29 cellular contexts compared by ENCODE assay signal in the genomic region with DNA sequence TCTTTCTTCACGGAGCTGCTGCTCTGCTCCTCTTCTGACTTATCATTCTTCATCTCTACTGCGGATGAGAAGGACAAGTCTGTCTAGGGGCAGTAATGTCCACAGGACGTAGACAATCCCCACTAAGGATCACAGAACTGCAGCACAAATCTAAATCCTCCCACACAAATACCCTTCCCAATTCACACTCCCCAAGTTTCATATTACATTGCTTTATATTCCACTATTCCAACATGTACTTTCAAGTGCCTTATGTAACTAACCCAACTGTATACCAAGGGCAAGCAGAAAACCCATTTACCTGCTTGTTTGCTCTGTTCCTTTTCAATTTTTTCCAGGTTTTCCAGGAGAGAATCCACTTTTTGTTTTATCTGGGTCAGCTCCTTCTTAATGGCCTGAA. TPM values are rescaled to one million over a fixed set of nuclear protein-coding genes. Genes with fewer than 3 reads are reported as not detected.
DNase-seq lines count a peak whose midpoint lies in the region; ATAC-seq and TF ChIP-seq lines count a peak whose summit lies in the region.
"Had no signal": no experiment of that assay in that cellular context is flagged by ENCODE, and none has a peak within 500 bp of the region (broad histone marks: within the 10 kb centered on the region; RNA-seq: fewer than 3 reads in every experiment).

No MANE protein-coding gene starts in this region.

- peaks cover 98% of the 10 kb centered on the region for H3K36me3 Mint-ChIP-seq in activated T-cell treated with anti-CD3 and anti-CD28 coated beads, Interleukin-2, amount 50 U/mL, for 24 hours (ENCODE audit: low read depth)
- peaks cover 81% of the 10 kb centered on the region for H3K36me3 Mint-ChIP-seq in HFFc6 (ENCODE audit: low read depth)
- peaks cover 100% of the 10 kb centered on the region for H3K36me3 Mint-ChIP-seq in effector memory CD8-positive, alpha-beta T cell (ENCODE audit: insufficient read depth)

- H3K9me3 ChIP-seq in parathyroid adenoma (ENCODE audit: control insufficient read depth, low read length) (no peaks in the 10 kb centered on the region), mucosa of descending colon (no peaks in the 10 kb centered on the region), right cardiac atrium (ENCODE audit: control insufficient read depth, low read length) (no peaks in the 10 kb centered on the region)
- H3K9me3 ChIP-seq: gastroesophageal sphincter, Peyer's patch, upper lobe of left lung had no signal

- no peaks in the 10 kb centered on the region for H3K9me3 Mint-ChIP-seq in activated T-cell treated with anti-CD3 and anti-CD28 coated beads, Interleukin-2, amount 50 U/mL, for 24 hours
- H3K9me3 Mint-ChIP-seq in HFFc6, result no peaks in the 10 kb centered on the region
- H3K9me3 Mint-ChIP-seq in effector memory CD8-positive, alpha-beta T cell, result no peaks in the 10 kb centered on the region
- H3K9me3 Mint-ChIP-seq: mesothelial cell of epicardium, neural crest cell had no signal

- peaks cover 31% of the 10 kb centered on the region for H3K4me1 ChIP-seq in parathyroid adenoma
- H3K4me1 ChIP-seq in mucosa of descending colon (ENCODE audit: low read depth), result no peaks in the 10 kb centered on the region
- H3K4me1 ChIP-seq in right cardiac atrium (ENCODE audit: control insufficient read depth, insufficient read depth, low read length), result no peaks in the 10 kb centered on the region
- H3K4me1 ChIP-seq: Peyer's patch had no signal

- intact Hi-C loops in mucosa of descending colon (cut with DNase I, micrococcal nuclease) (no loop called here), right cardiac atrium (cut with DNase I) (no loop called here)

- no peaks in the 10 kb centered on the region for H3K27me3 Mint-ChIP-seq in activated T-cell treated with anti-CD3 and anti-CD28 coated beads, Interleukin-2, amount 50 U/mL, for 24 hours
- peaks cover 3% of the 10 kb centered on the region for H3K27me3 Mint-ChIP-seq in HFFc6 (ENCODE audit: insufficient read depth)
- no peaks in the 10 kb centered on the region for H3K27me3 Mint-ChIP-seq in effector memory CD8-positive, alpha-beta T cell

- peak overlapping the region; percentile 21 for H3K4me2 ChIP-seq in parathyroid adenoma (ENCODE audit: low read length)

- no peak overlapping the region for H3K4me3 ChIP-seq in parathyroid adenoma (ENCODE audit: low read depth, low read length)
- H3K4me3 ChIP-seq in mucosa of descending colon, result no peak overlapping the region
- H3K4me3 ChIP-seq in right cardiac atrium (ENCODE audit: low read length), result no peak overlapping the region
- H3K4me3 ChIP-seq: gastroesophageal sphincter, Peyer's patch, upper lobe of left lung had no signal

- TF ChIP-seq CTCF in HFFc6 (IDR thresholded peaks at IDR 0.05) (no peak), parathyroid adenoma (IDR thresholded peaks at IDR 0.05) (no peak), mucosa of descending colon (IDR thresholded peaks at IDR 0.05) (no peak)

- 85% methylated on average over 3 of the region's 3 CpGs for WGBS in right cardiac atrium

- peaks cover 66% of the 10 kb centered on the region for H3K4me1 Mint-ChIP-seq in activated T-cell treated with anti-CD3 and anti-CD28 coated beads, Interleukin-2, amount 50 U/mL, for 24 hours (ENCODE audit: low read depth)
- peaks cover 47% of the 10 kb centered on the region for H3K4me1 Mint-ChIP-seq in HFFc6 (ENCODE audit: low read depth)
- H3K4me1 Mint-ChIP-seq in effector memory CD8-positive, alpha-beta T cell (ENCODE audit: low read depth in 2 of 2), result peaks cover 37 to 61% of the 10 kb centered on the region in 2 donors

- no peak overlapping the region for H3K4me3 Mint-ChIP-seq in activated T-cell treated with anti-CD3 and anti-CD28 coated beads, Interleukin-2, amount 50 U/mL, for 24 hours
- H3K4me3 Mint-ChIP-seq in HFFc6, result peak overlapping the region; percentile 4; the same call in 1 of the 2 replicates
- no peak overlapping the region for H3K4me3 Mint-ChIP-seq in effector memory CD8-positive, alpha-beta T cell
- H3K4me3 Mint-ChIP-seq: mesothelial cell of epicardium, neural crest cell had no signal

- no peak for DNase-seq in activated T-cell treated with anti-CD3 and anti-CD28 coated beads, Interleukin-2, amount 50 U/mL, for 24 hours
- no peak for DNase-seq in activated T-cell treated with anti-CD3 and anti-CD28 coated beads, Interleukin-2, amount 50 U/mL, for 48 hours
- DNase-seq in HFFc6, result no peak
- no peak for DNase-seq in effector memory CD8-positive, alpha-beta T cell
- DNase-seq in mucosa of descending colon, result no peak
- DNase-seq in NCI-H2227 (lab: John Stamatoyannopoulos, UW; ENCODE audit: unreplicated experiment), result no peak
- no peak for DNase-seq in right cardiac atrium
- DNase-seq: activated CD4-positive, alpha-beta T cell treated with anti-CD3 and anti-CD28 coated beads for 1 hour; AML-193; COR-L47; cortex of kidney; DND-41; HCEC 1CT; islet precursor cell; Kasumi-1; left ventricle myocardium superior; NCI-H187; NCI-H526 treated with DMSO at 0.1 percent for 48 hours; Peyer's patch; SIG-M5; stimulated activated CD4-positive, alpha-beta T cell treated with anti-CD3 and anti-CD28 coated beads, Interleukin-15, amount 100 ng/mL, for 24 hours; upper lobe of left lung had no signal

- H2AFZ ChIP-seq in parathyroid adenoma, result no peak overlapping the region

- peaks cover 16% of the 10 kb centered on the region for H3K79me2 ChIP-seq in parathyroid adenoma

- H3K27ac ChIP-seq in parathyroid adenoma (peak overlapping the region; percentile 20), right cardiac atrium (ENCODE audit: low read length) (no peak overlapping the region)
- H3K27ac ChIP-seq: gastroesophageal sphincter, HL-60, Peyer's patch, upper lobe of left lung had no signal

- no peak for ATAC-seq in effector memory CD8-positive, alpha-beta T cell (replicated peaks)
- ATAC-seq in mucosa of descending colon (no peak), right cardiac atrium (no peak)
- ATAC-seq: gastroesophageal sphincter, left ventricle myocardium superior had no signal

- H3K36me3 ChIP-seq in parathyroid adenoma (ENCODE audit: control insufficient read depth, insufficient read depth, low read length), result no peaks in the 10 kb centered on the region
- peaks cover 5% of the 10 kb centered on the region for H3K36me3 ChIP-seq in mucosa of descending colon (ENCODE audit: low read depth)

- H3K27me3 ChIP-seq in parathyroid adenoma (ENCODE audit: control insufficient read depth, insufficient read depth, low read length) (no peaks in the 10 kb centered on the region), right cardiac atrium (ENCODE audit: control insufficient read depth, insufficient read depth) (no peaks in the 10 kb centered on the region)
- H3K27me3 ChIP-seq: gastroesophageal sphincter, Peyer's patch, upper lobe of left lung had no signal

- peak overlapping the region; percentile 80 for H3K27ac Mint-ChIP-seq in activated T-cell treated with anti-CD3 and anti-CD28 coated beads, Interleukin-2, amount 50 U/mL, for 24 hours
- peak overlapping the region; percentile 19; the same call in 1 of the 2 replicates for H3K27ac Mint-ChIP-seq in HFFc6
- peak overlapping the region; percentile 64 to 94 for H3K27ac Mint-ChIP-seq in effector memory CD8-positive, alpha-beta T cell
- H3K27ac Mint-ChIP-seq: mesothelial cell of epicardium had no signal

- H3K9ac ChIP-seq in parathyroid adenoma, result no peak overlapping the region

RNA-seq across cellular contexts. Expression of a gene that starts 55.6 kb away (rescaled TPM):
- total RNA-seq in HFFc6 (2021; fragmentation: NEBNext Ultra II Directional; extraction: Animal tissue kit (Norgen Biotek cat#: 25700)), result not detected
- not detected for total RNA-seq in mucosa of descending colon
- not detected for total RNA-seq in right cardiac atrium
- polyA plus RNA-seq in right cardiac atrium, result not detected
- total RNA-seq: gastroesophageal sphincter, left ventricle myocardium superior, mesothelial cell of epicardium, neural crest cell, Peyer's patch, posterior vena cava, subcutaneous adipose tissue, upper lobe of left lung had no signal

RNA-seq across cellular contexts. Expression of a gene that starts 57.7 kb away (rescaled TPM):
- 100 to 1,000 TPM; 528 to 684 (median 604) TPM for total RNA-seq in HFFc6 (2021; fragmentation: NEBNext Ultra II Directional; extraction: Animal tissue kit (Norgen Biotek cat#: 25700))
- total RNA-seq in mucosa of descending colon (100 to 1,000 TPM; 273 to 334 (median 312) TPM), right cardiac atrium (100 to 1,000 TPM; 241 to 308 (median 289) TPM)
- 334 TPM for polyA plus RNA-seq in right cardiac atrium

Comparison
In these comparisons a context has a peak if more than half of its experiments do, and no peak if none do; other contexts are left out.
1. H3K27ac Mint-ChIP-seq: peak in every context shown above with its lines; median percentile 80 in activated T-cell treated with anti-CD3 and anti-CD28 coated beads, Interleukin-2, amount 50 U/mL, for 24 hours; 79 in effector memory CD8-positive, alpha-beta T cell; 19 in HFFc6.